2 cellular contexts compared by ENCODE assay signal in genomic region chr21:15742694-15743093, GRCh38.
TF ChIP-seq lines count a peak whose summit lies in the region.

No MANE protein-coding gene starts in this region.

TF ChIP-seq in IMR-90, 13 proteins besides CTCF, POLR2A, EP300 and RAD21:
- TF ChIP-seq FOS (IDR thresholded peaks at IDR 0.05; ENCODE audit: low read depth, low read length) (no peak), RCOR1 (IDR thresholded peaks at IDR 0.05; ENCODE audit: insufficient replicate concordance, low read length) (no peak), RFX5 (IDR thresholded peaks at IDR 0.05; ENCODE audit: low read depth, low read length) (no peak), MAZ (IDR thresholded peaks at IDR 0.05; ENCODE audit: borderline replicate concordance, low read depth, low read length) (no peak), NFE2L2 (IDR thresholded peaks at IDR 0.05; ENCODE audit: low read depth, low read length) (no peak), CHD1 (IDR thresholded peaks at IDR 0.05; ENCODE audit: low read depth, low read length) (no peak), MXI1 (IDR thresholded peaks at IDR 0.05; ENCODE audit: borderline replicate concordance, low read depth, low read length) (no peak), SMC3 (IDR thresholded peaks at IDR 0.05; ENCODE audit: low read depth, low read length) (no peak), BHLHE40 (IDR thresholded peaks at IDR 0.05; ENCODE audit: low read depth, low read length) (no peak), MAFK (IDR thresholded peaks at IDR 0.05; ENCODE audit: low read depth, low read length) (no peak), CEBPB (IDR thresholded peaks at IDR 0.05; ENCODE audit: low read depth, low read length) (no peak)
- TF ChIP-seq, protein P1, sequence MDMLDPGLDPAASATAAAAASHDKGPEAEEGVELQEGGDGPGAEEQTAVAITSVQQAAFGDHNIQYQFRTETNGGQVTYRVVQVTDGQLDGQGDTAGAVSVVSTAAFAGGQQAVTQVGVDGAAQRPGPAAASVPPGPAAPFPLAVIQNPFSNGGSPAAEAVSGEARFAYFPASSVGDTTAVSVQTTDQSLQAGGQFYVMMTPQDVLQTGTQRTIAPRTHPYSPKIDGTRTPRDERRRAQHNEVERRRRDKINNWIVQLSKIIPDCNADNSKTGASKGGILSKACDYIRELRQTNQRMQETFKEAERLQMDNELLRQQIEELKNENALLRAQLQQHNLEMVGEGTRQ (IDR thresholded peaks at IDR 0.05; ENCODE audit: low read depth, low read length), result no peak
- TF ChIP-seq, protein P2, sequence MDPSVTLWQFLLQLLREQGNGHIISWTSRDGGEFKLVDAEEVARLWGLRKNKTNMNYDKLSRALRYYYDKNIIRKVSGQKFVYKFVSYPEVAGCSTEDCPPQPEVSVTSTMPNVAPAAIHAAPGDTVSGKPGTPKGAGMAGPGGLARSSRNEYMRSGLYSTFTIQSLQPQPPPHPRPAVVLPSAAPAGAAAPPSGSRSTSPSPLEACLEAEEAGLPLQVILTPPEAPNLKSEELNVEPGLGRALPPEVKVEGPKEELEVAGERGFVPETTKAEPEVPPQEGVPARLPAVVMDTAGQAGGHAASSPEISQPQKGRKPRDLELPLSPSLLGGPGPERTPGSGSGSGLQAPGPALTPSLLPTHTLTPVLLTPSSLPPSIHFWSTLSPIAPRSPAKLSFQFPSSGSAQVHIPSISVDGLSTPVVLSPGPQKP (IDR thresholded peaks at IDR 0.05; ENCODE audit: borderline replicate concordance, low read depth, low read length), result no peak
TF ChIP-seq in IMR-90: peak in this region for 0.

TF ChIP-seq in H1, 55 proteins besides CTCF, POLR2A, EP300 and RAD21:
- no peak for TF ChIP-seq SP1 (IDR thresholded peaks at IDR 0.05; ENCODE audit: low read depth, low read length)
- no peak for TF ChIP-seq SIRT6 (IDR thresholded peaks at IDR 0.05; ENCODE audit: low read length)
- TF ChIP-seq SRF (IDR thresholded peaks at IDR 0.05; ENCODE audit: low read depth, low read length), result no peak
- no peak for TF ChIP-seq CREB1 (IDR thresholded peaks at IDR 0.05)
- TF ChIP-seq RFX5 (IDR thresholded peaks at IDR 0.05; ENCODE audit: borderline replicate concordance, low read depth, low read length), result no peak
- 0 out of 2 replicates have a peak, but pooled peaks have one; percentile 30 for TF ChIP-seq POLR2AphosphoS5 (IDR thresholded peaks at IDR 0.05; ENCODE audit: low read depth, low read length)
- TF ChIP-seq TCF12 (IDR thresholded peaks at IDR 0.05; ENCODE audit: low read depth, low read length), result no peak
- TF ChIP-seq MAX (IDR thresholded peaks at IDR 0.05), result 0 out of 2 replicates have a peak, but pooled peaks have one; percentile 23
- no peak for TF ChIP-seq NANOG (IDR thresholded peaks at IDR 0.05; ENCODE audit: insufficient read depth, low read depth, low read length, poor library complexity, severe bottlenecking)
- no peak for TF ChIP-seq SUZ12 (IDR thresholded peaks at IDR 0.05; ENCODE audit: low read length)
